7 cellular contexts compared by ENCODE assay signal in genomic region chr14:71147335-71147734, GRCh38.
DNase-seq lines count a peak whose midpoint lies in the region; TF ChIP-seq lines count a peak whose summit lies in the region.
"Not testable (repeated sequence)": the region's sequence is repeated elsewhere in the genome, so short reads cannot be mapped to it uniquely, and the experiment has no call there.

No MANE protein-coding gene starts in this region.

- not testable (repeated sequence) for H3K36me3 ChIP-seq in WERI-Rb-1; endodermal cell (ENCODE audit: control insufficient read depth, insufficient read depth, low read length); neural progenitor cell

- not testable (repeated sequence) for H2BK12ac ChIP-seq in H9 (ENCODE audit: insufficient read length, low read depth, low read length)

- H3K9me3 Mint-ChIP-seq in H9: peaks cover 50 to 52% of the 10 kb centered on the region in 2 experiments
- peaks cover 25% of the 10 kb centered on the region for H3K9me3 Mint-ChIP-seq in chondrocyte (ENCODE audit: low read depth)
- peaks cover 63% of the 10 kb centered on the region for H3K9me3 Mint-ChIP-seq in endodermal cell
- peaks cover 33% of the 10 kb centered on the region for H3K9me3 Mint-ChIP-seq in neural progenitor cell

- not testable (repeated sequence) for H3K27ac ChIP-seq in C4-2B; H9 (ENCODE audit: insufficient read length, low read depth, low read length); WERI-Rb-1; endodermal cell (ENCODE audit: low read depth, low read length); neural progenitor cell

- not testable (repeated sequence) for H3K79me2 ChIP-seq in H9 (ENCODE audit: insufficient read depth, low read length); neural progenitor cell (ENCODE audit: low read depth)

- not testable (repeated sequence) for H3K27me3 Mint-ChIP-seq in H9 (ENCODE audit: low read depth); chondrocyte (ENCODE audit: low read depth); endodermal cell (ENCODE audit: insufficient read depth); neural progenitor cell (ENCODE audit: insufficient read depth, low read depth)

- not testable (repeated sequence) for H3F3A ChIP-seq in neural progenitor cell (ENCODE audit: low read depth)

- not testable (repeated sequence) for H4K91ac ChIP-seq in H9 (ENCODE audit: insufficient read length, low read depth, low read length)

- H4K20me1 ChIP-seq in H9 (ENCODE audit: control insufficient read depth, insufficient read depth, insufficient read length); neural progenitor cell (ENCODE audit: low read depth): not testable (repeated sequence)

- not testable (repeated sequence) for H3K4ac ChIP-seq in H9 (ENCODE audit: low read depth, low read length)

- H3K14ac ChIP-seq in H9 (ENCODE audit: insufficient read depth, low read length): not testable (repeated sequence)

- not testable (repeated sequence) for H3K56ac ChIP-seq in H9 (ENCODE audit: insufficient read length, low read depth, low read length)

- H2AK5ac ChIP-seq in H9 (ENCODE audit: insufficient read length, low read length): not testable (repeated sequence)

- H3K27me3 ChIP-seq in H9 (ENCODE audit: insufficient read depth, low read length); WERI-Rb-1 (ENCODE audit: insufficient read depth, low read depth, severe bottlenecking); endodermal cell (ENCODE audit: control insufficient read depth, insufficient read depth, low read length, poor library complexity, severe bottlenecking); neural progenitor cell: not testable (repeated sequence)

- H3K23me2 ChIP-seq in H9 (ENCODE audit: insufficient read length, low read depth, low read length, poor library complexity, severe bottlenecking): not testable (repeated sequence)

- H3T11ph ChIP-seq in H9 (ENCODE audit: low read length): not testable (repeated sequence)

- not testable (repeated sequence) for H3K27ac Mint-ChIP-seq in H9; chondrocyte (ENCODE audit: unreplicated experiment); endodermal cell; neural progenitor cell

- WGBS in H9 (ENCODE audit: extremely low coverage, insufficient read length, low lambda C conversion rate): no CpG with 5 or more reads among the region's 7 CpGs
- 85% methylated on average over 7 of the region's 7 CpGs; no CpG with 5 or more reads in 1 of the 2 experiments for WGBS in endodermal cell (ENCODE audit: insufficient coverage in 1 of 2, insufficient read length in 1 of 2), 2 experiments

- H3K4me2 ChIP-seq in H9 (ENCODE audit: insufficient read depth, insufficient read length, low read length); neural progenitor cell: not testable (repeated sequence)

- not testable (repeated sequence) for H2BK20ac ChIP-seq in H9 (ENCODE audit: low read depth, low read length, poor library complexity, severe bottlenecking)

- H3K18ac ChIP-seq in H9 (ENCODE audit: insufficient read length, low read depth, low read length): not testable (repeated sequence)

- H4K8ac ChIP-seq in H9 (replicated peaks; ENCODE audit: insufficient read length, low read depth, low read length): not testable (repeated sequence)

- H3K23ac ChIP-seq in H9 (ENCODE audit: insufficient read length, low read depth, low read length): not testable (repeated sequence)

- peaks cover 22 to 40% (median 35%) of the 10 kb centered on the region in 3 experiments for H3K36me3 Mint-ChIP-seq in H9 (ENCODE audit: insufficient read depth in 1 of 3, low read depth in 3 of 3)
- not testable (repeated sequence) for H3K36me3 Mint-ChIP-seq in chondrocyte (ENCODE audit: low read depth); endodermal cell (ENCODE audit: low read depth); neural progenitor cell

- TF ChIP-seq CTCF in C4-2B (conservative IDR thresholded peaks at IDR 0.05) (peak; percentile 32), H9 (conservative IDR thresholded peaks at IDR 0.05) (peak; percentile 56), chondrocyte (IDR thresholded peaks at IDR 0.05) (peak; percentile 55), endodermal cell (conservative IDR thresholded peaks at IDR 0.05) (peak; percentile 51), neural progenitor cell (IDR thresholded peaks at IDR 0.05) (peak; percentile 8)
- not testable (repeated sequence) for TF ChIP-seq CTCF in WERI-Rb-1 (IDR thresholded peaks at IDR 0.05; ENCODE audit: low read depth, low read length)

- H3K4me1 Mint-ChIP-seq in H9; chondrocyte (ENCODE audit: low read depth); endodermal cell: not testable (repeated sequence)
- peaks cover 10% of the 10 kb centered on the region for H3K4me1 Mint-ChIP-seq in neural progenitor cell

- H3K9me3 ChIP-seq in H9 (ENCODE audit: control insufficient read depth, low read depth, low read length): peaks cover 30% of the 10 kb centered on the region
- H3K9me3 ChIP-seq in WERI-Rb-1 (ENCODE audit: severe bottlenecking): peaks cover 13% of the 10 kb centered on the region
- H3K9me3 ChIP-seq in endodermal cell (ENCODE audit: control insufficient read depth, low read length): peaks cover 45% of the 10 kb centered on the region
- H3K9me3 ChIP-seq in neural progenitor cell (ENCODE audit: low read depth): not testable (repeated sequence)

- not testable (repeated sequence) for DNase-seq in H9; chondrocyte (ENCODE audit: low spot score); endodermal cell; neural progenitor cell (ENCODE audit: low spot score)
- peak; percentile 2 for DNase-seq in NCI-H2171 treated with DMSO at 0.1 percent for 48 hours (lab: John Stamatoyannopoulos, UW)
- DNase-seq in WERI-Rb-1: peak; percentile 23

- H3K4me1 ChIP-seq in H9 (ENCODE audit: insufficient read depth, low read length); endodermal cell (ENCODE audit: control insufficient read depth, insufficient read depth, low read length); neural progenitor cell: not testable (repeated sequence)

- H4K5ac ChIP-seq in H9 (ENCODE audit: insufficient read length, low read depth, low read length): not testable (repeated sequence)

- not testable (repeated sequence) for H3K4me3 ChIP-seq in WERI-Rb-1 (ENCODE audit: low read depth, low read length); endodermal cell (ENCODE audit: low read length); neural progenitor cell

- not testable (repeated sequence) for H2BK5ac ChIP-seq in H9 (ENCODE audit: insufficient read length, low read length)

- H2AFZ ChIP-seq in H9 (ENCODE audit: low read length); neural progenitor cell (replicated peaks): not testable (repeated sequence)

- not testable (repeated sequence) for H2BK15ac ChIP-seq in H9 (ENCODE audit: low read depth, low read length)

- H3K4me3 Mint-ChIP-seq in H9; chondrocyte (ENCODE audit: unreplicated experiment); endodermal cell; neural progenitor cell: not testable (repeated sequence)

- not testable (repeated sequence) for H2BK120ac ChIP-seq in H9 (ENCODE audit: low read depth, low read length, poor library complexity, severe bottlenecking)

- not testable (repeated sequence) for H3K79me1 ChIP-seq in H9 (ENCODE audit: insufficient read depth, low read depth, low read length, poor library complexity, severe bottlenecking)

- not testable (repeated sequence) for H3K9ac ChIP-seq in H9 (ENCODE audit: extremely low read depth, insufficient read length, low read length); endodermal cell (ENCODE audit: extremely low read depth, low read length, poor library complexity, severe bottlenecking); neural progenitor cell
